ENCODE assay signal across 8 cellular contexts in genomic region chr6:99822741-99823512, GRCh38.
DNase-seq lines count a peak whose midpoint lies in the region; ATAC-seq and TF ChIP-seq lines count a peak whose summit lies in the region.

No MANE protein-coding gene starts in this region.

- no peaks in the 10 kb centered on the region for H3K4me1 ChIP-seq in breast epithelium
- H3K4me1 ChIP-seq in left ventricle myocardium inferior, result no peaks in the 10 kb centered on the region
- H3K4me1 ChIP-seq in sigmoid colon, result no peaks in the 10 kb centered on the region

- H3K4me3 Mint-ChIP-seq in MCF 10A (ENCODE audit: unreplicated experiment) (peak overlapping the region; percentile 73), WTC11 (peak overlapping the region; percentile 72)

- WGBS in sigmoid colon, 2 donors, result 11 to 40% methylated on average over 5 of the region's 5 CpGs

- CTCF ChIA-PET in MCF 10A (lab: Yijun Ruan, JAX), result interaction anchor here (0.6 to 3.7 kb wide), 32 partner anchors 9 to 491 kb away, joined by 3 to 27 read pairs (median 3); partner anchors contain the start of gene CCNC
- CTCF ChIA-PET in WTC11 (lab: Charles Lee), result interaction anchor here (0.5 to 0.9 kb wide), 2 partner anchors 23 to 53 kb away, joined by 3 to 5 read pairs; no protein-coding TSS in a partner anchor

- H3K27me3 ChIP-seq in breast epithelium, result no peaks in the 10 kb centered on the region
- H3K27me3 ChIP-seq in left ventricle myocardium inferior (ENCODE audit: low read depth), result peaks cover 40% of the 10 kb centered on the region
- H3K27me3 ChIP-seq in sigmoid colon, result peaks cover 0 to 21% (median 0%) of the 10 kb centered on the region in 3 donors

- H3K9me3 ChIP-seq in breast epithelium, result no peaks in the 10 kb centered on the region
- no peaks in the 10 kb centered on the region for H3K9me3 ChIP-seq in left ventricle myocardium inferior (replicated peaks)
- H3K9me3 ChIP-seq in sigmoid colon, result no peaks in the 10 kb centered on the region

- H3K36me3 ChIP-seq in breast epithelium, result no peaks in the 10 kb centered on the region
- H3K36me3 ChIP-seq in left ventricle myocardium inferior, result no peaks in the 10 kb centered on the region
- no peaks in the 10 kb centered on the region for H3K36me3 ChIP-seq in sigmoid colon

- TF ChIP-seq POLR2A in breast epithelium (IDR thresholded peaks at IDR 0.05) (no peak), sigmoid colon (IDR thresholded peaks at IDR 0.05) (no peak)

- ATAC-seq in HG02678 (IDR thresholded peaks at IDR 0.05; ENCODE audit: unreplicated experiment) (peak; percentile 49), WTC11 (peak; percentile 70)

- H3K4me1 Mint-ChIP-seq in MCF 10A (ENCODE audit: insufficient read depth, unreplicated experiment) (peaks cover 11% of the 10 kb centered on the region), WTC11 (peaks cover 11% of the 10 kb centered on the region)

- H3K4me3 ChIP-seq in breast epithelium (peak overlapping the region in 1 of 3 donors; percentile 35), left ventricle myocardium inferior (no peak overlapping the region), sigmoid colon (no peak overlapping the region)

- H3K27ac ChIP-seq in breast epithelium (no peak overlapping the region), left ventricle myocardium inferior (replicated peaks) (no peak overlapping the region), sigmoid colon (no peak overlapping the region)

- no TSS peak for BruUV-seq in MCF 10A (replicated peaks; lab: Mats Ljungman, UMichigan)

- POLR2A ChIA-PET in MCF 10A (lab: Yijun Ruan, JAX), result interaction anchor here (0.7 to 1.6 kb wide), 6 partner anchors 20 to 491 kb away, joined by 3 to 12 read pairs (median 4); partner anchors contain the start of genes CCNC and USP45
- POLR2A ChIA-PET in WTC11 (lab: Charles Lee), result no interaction called here

- no peaks in the 10 kb centered on the region for H3K27me3 Mint-ChIP-seq in MCF 10A (ENCODE audit: insufficient read depth, unreplicated experiment)
- peaks cover 21% of the 10 kb centered on the region for H3K27me3 Mint-ChIP-seq in WTC11 (ENCODE audit: low read depth)

- H3K27ac Mint-ChIP-seq in MCF 10A (ENCODE audit: low read depth, unreplicated experiment), result no peak overlapping the region
- 0 out of 2 replicates have a peak overlapping the region, but pooled peaks have one; percentile 8 for H3K27ac Mint-ChIP-seq in WTC11

- intact Hi-C loops in MCF 10A (cut with micrococcal nuclease) (loop anchor here (2.0 kb wide), 3 partner anchors 234 to 492 kb away; no protein-coding TSS in a partner anchor), breast epithelium (cut with DNase I; ENCODE audit: low total_unique reads) (no loop called here), left ventricle myocardium inferior (cut with micrococcal nuclease) (no loop called here), sigmoid colon (cut with DNase I) (no loop called here)

- H3K36me3 Mint-ChIP-seq in MCF 10A (ENCODE audit: insufficient read depth, unreplicated experiment), result no peaks in the 10 kb centered on the region
- H3K36me3 Mint-ChIP-seq in WTC11, result no peaks in the 10 kb centered on the region

- peak; percentile 81 for DNase-seq in MCF 10A (ENCODE audit: unreplicated experiment)
- no peak for DNase-seq in breast epithelium (ENCODE audit: low spot score in 2 of 2)
- DNase-seq in NCI-H1930 (lab: John Stamatoyannopoulos, UW), result peak; percentile 17 to 52
- no peak for DNase-seq in WTC11 (ENCODE audit: low spot score)
- no peak for DNase-seq in left ventricle myocardium inferior
- DNase-seq in smooth muscle cell of the brain vasculature (ENCODE audit: low read depth, low spot score), result peak; percentile 15
- no peak for DNase-seq in sigmoid colon

- no peaks in the 10 kb centered on the region for H3K9me3 Mint-ChIP-seq in MCF 10A (ENCODE audit: unreplicated experiment)
- peaks cover 3% of the 10 kb centered on the region; the same call in 1 of the 2 replicates for H3K9me3 Mint-ChIP-seq in WTC11

- no peak for TF ChIP-seq EP300 in sigmoid colon (IDR thresholded peaks at IDR 0.05)

- TF ChIP-seq CTCF in MCF 10A (IDR thresholded peaks at IDR 0.05; ENCODE audit: unreplicated experiment) (peak; percentile 66), breast epithelium (IDR thresholded peaks at IDR 0.05) (peak in 1 of 3 donors; percentile 13), WTC11 (IDR thresholded peaks at IDR 0.05) (no peak), left ventricle myocardium inferior (IDR thresholded peaks at IDR 0.05; ENCODE audit: borderline replicate concordance) (peak; percentile 51), sigmoid colon (IDR thresholded peaks at IDR 0.05) (no peak)

TF ChIP-seq in WTC11, 78 proteins besides CTCF, POLR2A, EP300 and RAD21:
- no peak for TF ChIP-seq MAX (CRISPR knock-in tag; IDR thresholded peaks at IDR 0.05)
- no peak for TF ChIP-seq STAT6 (CRISPR knock-in tag; conservative IDR thresholded peaks at IDR 0.05; ENCODE audit: low read depth)
- no peak for TF ChIP-seq ATF3 (CRISPR knock-in tag; conservative IDR thresholded peaks at IDR 0.05)
- no peak for TF ChIP-seq GABPB1 (CRISPR knock-in tag; IDR thresholded peaks at IDR 0.05)
- no peak for TF ChIP-seq NR1H2 (CRISPR knock-in tag; IDR thresholded peaks at IDR 0.05)
- no peak for TF ChIP-seq FOXJ3 (CRISPR knock-in tag; IDR thresholded peaks at IDR 0.05; ENCODE audit: borderline replicate concordance)
- TF ChIP-seq HMGXB4 (CRISPR knock-in tag; IDR thresholded peaks at IDR 0.05), result no peak
- no peak for TF ChIP-seq GRHL2 (CRISPR knock-in tag; IDR thresholded peaks at IDR 0.05; ENCODE audit: insufficient replicate concordance, severe bottlenecking)
- TF ChIP-seq HMGA2 (CRISPR knock-in tag; IDR thresholded peaks at IDR 0.05), result no peak
- TF ChIP-seq ZNF512 (CRISPR knock-in tag; IDR thresholded peaks at IDR 0.05; ENCODE audit: borderline replicate concordance), result no peak

Comparison
In these comparisons a context has a peak if more than half of its experiments do, and no peak if none do; other contexts are left out.
1. DNase-seq: peak in MCF 10A (single experiment), NCI-H1930 (2 of 2) and smooth muscle cell of the brain vasculature (single experiment); none in breast epithelium (0 of 2), WTC11 (single experiment), left ventricle myocardium inferior (single experiment) and sigmoid colon (single experiment).
2. CTCF ChIP-seq: peak in MCF 10A (single experiment) and left ventricle myocardium inferior (single experiment); none in WTC11 (single experiment) and sigmoid colon (0 of 4).